ENCODE assay signal across 10 cellular contexts in the genomic region with DNA sequence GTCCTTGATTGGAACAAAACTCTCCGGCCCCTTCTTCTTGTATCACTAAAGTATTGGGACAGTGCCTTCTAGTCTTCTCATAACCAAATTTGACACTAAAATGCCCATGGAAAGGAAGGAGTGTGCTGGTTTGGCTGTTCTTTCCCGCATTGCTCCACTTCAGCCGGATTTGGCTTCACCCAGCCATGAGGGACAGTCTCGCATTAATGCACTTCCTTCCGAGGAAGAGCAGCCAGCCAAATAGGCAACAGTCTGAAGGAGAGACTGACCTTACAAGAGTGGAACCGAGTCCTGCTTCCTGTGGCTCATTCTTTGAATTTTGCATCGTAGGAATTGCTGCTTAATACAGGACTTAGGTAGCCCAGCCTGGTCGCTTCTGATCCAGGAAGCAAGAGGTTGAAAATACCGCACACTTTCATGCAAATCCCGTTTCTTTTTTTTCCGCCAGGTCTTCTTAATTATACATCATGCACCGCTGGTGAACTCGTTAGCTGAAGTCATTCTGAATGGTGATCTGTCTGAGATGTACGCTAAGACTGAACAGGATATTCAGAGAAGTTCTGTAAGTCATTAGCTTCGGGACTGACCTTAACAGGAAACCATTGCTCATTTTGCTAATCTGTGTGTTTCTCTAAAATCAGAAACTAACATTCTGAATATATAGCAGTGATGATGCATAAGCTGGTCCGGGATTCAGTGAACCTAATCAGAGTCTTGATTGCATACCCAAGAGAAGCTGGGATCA. TPM values are rescaled to one million over a fixed set of nuclear protein-coding genes. Genes with fewer than 3 reads are reported as not detected.
DNase-seq lines count a peak whose midpoint lies in the region; ATAC-seq and TF ChIP-seq lines count a peak whose summit lies in the region.
"Had no signal": no experiment of that assay in that cellular context is flagged by ENCODE, and none has a peak within 500 bp of the region (broad histone marks: within the 10 kb centered on the region; RNA-seq: fewer than 3 reads in every experiment).

No MANE protein-coding gene starts in this region.

- no peaks in the 10 kb centered on the region for H3K4me1 Mint-ChIP-seq in endodermal cell

- intact Hi-C loops in esophagus squamous epithelium (cut with DNase I), result no loop called here

- TF ChIP-seq CTCF in esophagus squamous epithelium (IDR thresholded peaks at IDR 0.05) (no peak), endodermal cell (conservative IDR thresholded peaks at IDR 0.05) (no peak)

- H3K36me3 ChIP-seq in esophagus squamous epithelium (peaks cover 0 to 54% (median 0%) of the 10 kb centered on the region in 3 donors), endodermal cell (ENCODE audit: control insufficient read depth, insufficient read depth, low read length) (peaks cover 33% of the 10 kb centered on the region)

- H3K4me1 ChIP-seq in esophagus squamous epithelium, result peaks cover 7 to 50% (median 21%) of the 10 kb centered on the region in 3 donors
- no peaks in the 10 kb centered on the region for H3K4me1 ChIP-seq in endodermal cell (ENCODE audit: control insufficient read depth, insufficient read depth, low read length)

- H3K27ac ChIP-seq in esophagus squamous epithelium (peak overlapping the region; percentile 15 to 81 (median 69)), endodermal cell (ENCODE audit: low read depth, low read length) (no peak overlapping the region)
- H3K27ac ChIP-seq: VCaP had no signal

- ATAC-seq in GM18909 (IDR thresholded peaks at IDR 0.05; ENCODE audit: poor library complexity, unreplicated experiment) (peak; percentile 41), HG03196 (IDR thresholded peaks at IDR 0.05; ENCODE audit: unreplicated experiment) (peak; percentile 58)

- no peaks in the 10 kb centered on the region for H3K9me3 Mint-ChIP-seq in endodermal cell

- no peak for TF ChIP-seq POLR2A in esophagus squamous epithelium (IDR thresholded peaks at IDR 0.05)

- H3K4me3 ChIP-seq in esophagus squamous epithelium (no peak overlapping the region), endodermal cell (ENCODE audit: low read length) (no peak overlapping the region)

- H3K27me3 ChIP-seq in esophagus squamous epithelium, result no peaks in the 10 kb centered on the region
- H3K27me3 ChIP-seq in endodermal cell (ENCODE audit: control insufficient read depth, insufficient read depth, low read length, poor library complexity, severe bottlenecking), result no peaks in the 10 kb centered on the region

- H3K4me3 Mint-ChIP-seq in endodermal cell, result no peak overlapping the region

- H3K36me3 Mint-ChIP-seq in endodermal cell (ENCODE audit: low read depth), result peaks cover 47% of the 10 kb centered on the region

- WGBS in esophagus squamous epithelium, 2 donors, result 49 to 58% methylated on average over 16 of the region's 16 CpGs
- 93% methylated on average over 15 to 16 of the region's 16 CpGs for WGBS in endodermal cell (ENCODE audit: insufficient coverage in 1 of 2, insufficient read length in 1 of 2), 2 experiments

- DNase-seq in Ammon's horn (ENCODE audit: low spot score) (peak; percentile 40), esophagus squamous epithelium (lab: John Stamatoyannopoulos, UW) (no peak), NCI-H1092 treated with DMSO at 0.1 percent for 48 hours (lab: John Stamatoyannopoulos, UW) (no peak), endodermal cell (no peak), retina (no peak), cerebellum (ENCODE audit: low spot score) (no peak)

- no peak overlapping the region for H3K9ac ChIP-seq in endodermal cell (ENCODE audit: extremely low read depth, low read length, poor library complexity, severe bottlenecking)

- no peaks in the 10 kb centered on the region for H3K9me3 ChIP-seq in esophagus squamous epithelium
- H3K9me3 ChIP-seq in endodermal cell (ENCODE audit: control insufficient read depth, low read length), result no peaks in the 10 kb centered on the region

- H3K27me3 Mint-ChIP-seq in endodermal cell (ENCODE audit: insufficient read depth), result no peaks in the 10 kb centered on the region
- H3K27me3 Mint-ChIP-seq: naive thymus-derived CD4-positive, alpha-beta T cell had no signal

- no peak overlapping the region for H3K27ac Mint-ChIP-seq in endodermal cell

RNA-seq across cellular contexts. Expression of gene CLEC16A, which starts 38.2 kb away (rescaled TPM):
- total RNA-seq in esophagus squamous epithelium (10 to 100 TPM; 20.3 to 25.7 (median 25.1) TPM), endodermal cell (10 to 100 TPM; 19.5 to 28.3 TPM), cerebellum (28.8 TPM)
- polyA plus RNA-seq in endodermal cell (2013, experiment 1 of 2), result 15.6 TPM
- polyA plus RNA-seq in endodermal cell (2013, experiment 2 of 2), result 15.2 TPM

RNA-seq across cellular contexts. Expression of gene DEXI, which starts 40.3 kb away (rescaled TPM):
- total RNA-seq in esophagus squamous epithelium (10 to 100 TPM; 22.6 to 60.1 (median 28.4) TPM), endodermal cell (10 to 100 TPM; 31.5 to 32.0 TPM), cerebellum (18.6 TPM)
- 33.2 TPM for polyA plus RNA-seq in endodermal cell (2013, experiment 1 of 2)
- polyA plus RNA-seq in endodermal cell (2013, experiment 2 of 2), result 31.2 TPM
